ENCODE assay signal across 8 cellular contexts in genomic region chr17:42153919-42154491, GRCh38. TPM values are rescaled to one million over a fixed set of nuclear protein-coding genes. Genes with fewer than 3 reads are reported as not detected.
DNase-seq lines count a peak whose midpoint lies in the region; ATAC-seq, FAIRE-seq and TF ChIP-seq lines count a peak whose summit lies in the region.

No MANE protein-coding gene starts in this region.

- WGBS in GM12878 (ENCODE audit: insufficient coverage, insufficient replicate concordance, low lambda C conversion rate, missing lambda C conversion rate) = 15% methylated on average over 10 of the region's 10 CpGs
- WGBS in liver = 7% methylated on average over 10 of the region's 10 CpGs

- H3K27ac ChIP-seq in CD4-positive, alpha-beta T cell (ENCODE audit: low read depth, low read length) = peak overlapping the region; percentile 79
- peak overlapping the region; percentile 84 for H3K27ac ChIP-seq in GM12878 (ENCODE audit: control insufficient read depth, insufficient read depth)
- H3K27ac ChIP-seq in liver (ENCODE audit: low read depth in 1 of 2, low read length in 2 of 2) = peak overlapping the region; percentile 75 to 81
- peak overlapping the region; percentile 80 for H3K27ac ChIP-seq in upper lobe of right lung

- CTCF ChIA-PET in CD4-positive, alpha-beta T cell (lab: Charles Lee) = interaction anchor here (1.1 to 1.7 kb wide), 2 partner anchors 134 to 224 kb away, joined by 3 to 4 read pairs; partner anchors contain the start of genes NKIRAS2 and ODAD4
- CTCF ChIA-PET in GM12878 (lab: Yijun Ruan, JAX) = interaction anchor here (1.4 to 2.2 kb wide), 4 partner anchors 9 to 34 kb away, joined by 6 to 12 read pairs (median 10); partner anchors contain the start of gene KAT2A

- RAD21 ChIA-PET in GM12878 (lab: Charles Lee; ENCODE audit: unreplicated experiment) = interaction anchor here (1.3 to 1.5 kb wide), 2 partner anchors 18 to 28 kb away, joined by 4 to 5 read pairs; no protein-coding TSS in a partner anchor

- peaks cover 33% of the 10 kb centered on the region for H3K4me1 Mint-ChIP-seq in CD4-positive, alpha-beta T cell (ENCODE audit: low read depth)

- H3K36me3 ChIP-seq in GM12878 (ENCODE audit: control insufficient read depth in 2 of 2, insufficient read depth in 2 of 2, low read length in 1 of 2) = peaks cover 2 to 4% of the 10 kb centered on the region in 2 experiments; a peak in 1 of 4 replicates
- peaks cover 0 to under 1% (median 0%) of the 10 kb centered on the region in 4 donors for H3K36me3 ChIP-seq in liver (ENCODE audit: control insufficient read depth in 4 of 4, insufficient read depth in 3 of 4, low read depth in 1 of 4, low read length in 3 of 4)
- peaks cover 14% of the 10 kb centered on the region for H3K36me3 ChIP-seq in upper lobe of right lung

- H3K9ac ChIP-seq in GM12878 (ENCODE audit: control insufficient read depth, insufficient read depth, low read length) (peak overlapping the region; percentile 98), liver (ENCODE audit: low read depth in 1 of 2, low read length in 2 of 2) (peak overlapping the region; percentile 91 to 95)

- 0 out of 2 replicates have a peak, but pooled peaks have one; percentile 13 for TF ChIP-seq POLR2A in GM12878 (IDR thresholded peaks at IDR 0.05; ENCODE audit: low read depth, low read length)

- H3K27me3 Mint-ChIP-seq in CD4-positive, alpha-beta T cell = no peaks in the 10 kb centered on the region

- TF ChIP-seq RAD21 in GM12878 (IDR thresholded peaks at IDR 0.05; ENCODE audit: insufficient read depth, low read depth, low read length) (no peak), liver (IDR thresholded peaks at IDR 0.05) (no peak)

- intact Hi-C loops in CD4-positive, alpha-beta T cell (cut with DNase I, micrococcal nuclease) = loop anchor here (2.0 to 10.0 kb wide), 4 partner anchors 29 to 1331 kb away; partner anchors contain the start of genes CNP (in 1 of the 2), DHX8 (in 1 of the 2) and KAT2A (in 1 of the 2)
- intact Hi-C loops in GM12878 (cut with micrococcal nuclease; ENCODE audit: unreplicated experiment) (no loop called here), upper lobe of right lung (cut with DNase I) (no loop called here)

- H4K20me1 ChIP-seq in GM12878 (ENCODE audit: control insufficient read depth, insufficient read depth) = no peaks in the 10 kb centered on the region

- DNase-seq in CD4-positive, alpha-beta T cell = no peak
- DNase-seq in Kasumi-1 (lab: John Stamatoyannopoulos, UW) = peak; percentile 49 to 51
- DNase-seq in GM12878 (ENCODE audit: low read depth, low spot score) = no peak
- DNase-seq in upper lobe of right lung = no peak
- DNase-seq in AG08395 (ENCODE audit: low spot score) = no peak
- DNase-seq in NCI-H1436 treated with DMSO at 0.1 percent for 48 hours (lab: John Stamatoyannopoulos, UW) = no peak

- H3K36me3 Mint-ChIP-seq in CD4-positive, alpha-beta T cell (ENCODE audit: low read depth) = peaks cover 19% of the 10 kb centered on the region

- no peaks in the 10 kb centered on the region for H3K27me3 ChIP-seq in CD4-positive, alpha-beta T cell (ENCODE audit: control insufficient read depth, insufficient read depth, low read length)
- H3K27me3 ChIP-seq in GM12878 (replicated peaks in 1 of 2; ENCODE audit: control insufficient read depth in 2 of 2, insufficient read depth in 2 of 2, low read length in 1 of 2) = no peaks in the 10 kb centered on the region
- H3K27me3 ChIP-seq in liver (ENCODE audit: control insufficient read depth in 4 of 4, insufficient read depth in 4 of 4, low read length in 3 of 4) = no peaks in the 10 kb centered on the region
- H3K27me3 ChIP-seq in upper lobe of right lung = no peaks in the 10 kb centered on the region

- H3K9me3 ChIP-seq in CD4-positive, alpha-beta T cell (ENCODE audit: control insufficient read depth, low read length) = no peaks in the 10 kb centered on the region
- no peaks in the 10 kb centered on the region for H3K9me3 ChIP-seq in GM12878 (replicated peaks; ENCODE audit: control insufficient read depth, insufficient read depth, low read length)
- H3K9me3 ChIP-seq in liver (ENCODE audit: control insufficient read depth in 4 of 4, low read length in 3 of 4) = no peaks in the 10 kb centered on the region
- H3K9me3 ChIP-seq in upper lobe of right lung = no peaks in the 10 kb centered on the region

- H3K79me2 ChIP-seq in GM12878 (ENCODE audit: control insufficient read depth, insufficient read depth, low read length) = peaks cover 45% of the 10 kb centered on the region

- H3K4me1 ChIP-seq in GM12878 (ENCODE audit: control insufficient read depth, insufficient read depth, low read length) (peaks cover 5% of the 10 kb centered on the region), liver (ENCODE audit: control insufficient read depth in 4 of 4, insufficient read depth in 4 of 4, low read length in 3 of 4) (peaks cover 0 to 24% (median 18%) of the 10 kb centered on the region in 4 donors), upper lobe of right lung (peaks cover 18% of the 10 kb centered on the region)

- SMC1A ChIA-PET in GM12878 (lab: Charles Lee; ENCODE audit: uncharacterized antibody, unreplicated experiment) = interaction anchor here (1.0 to 2.0 kb wide), 5 partner anchors 16 to 27 kb away, joined by 4 to 12 read pairs (median 5); partner anchors contain the start of gene KCNH4

- peak overlapping the region; percentile 88 for H3K27ac Mint-ChIP-seq in CD4-positive, alpha-beta T cell

- peak overlapping the region; percentile 91 for H3K4me3 ChIP-seq in GM12878
- H3K4me3 ChIP-seq in liver (ENCODE audit: low read depth in 1 of 3, low read length in 3 of 3) = peak overlapping the region; percentile 80 to 98 (median 97)
- H3K4me3 ChIP-seq in upper lobe of right lung = peak overlapping the region; percentile 71

- FAIRE-seq in GM12878 (lab: Jason Lieb, UNC) = peak; percentile 38

- in situ Hi-C loops in GM12878 (cut with MboI) = no loop called here

- POLR2A ChIA-PET in CD4-positive, alpha-beta T cell (lab: Charles Lee) = interaction anchor here (0.9 to 3.2 kb wide), 3 partner anchors 137 to 235 kb away, joined by 3 to 10 read pairs (median 3); partner anchors contain the start of genes CNP, DNAJC7 and STAT3
- POLR2A ChIA-PET in GM12878 (lab: Charles Lee) = interaction anchor here (0.9 to 2.5 kb wide), 10 partner anchors 9 to 88 kb away, joined by 3 to 8 read pairs (median 5); no protein-coding TSS in a partner anchor

- no peaks in the 10 kb centered on the region for H3K9me3 Mint-ChIP-seq in CD4-positive, alpha-beta T cell

- ATAC-seq in CD4-positive, alpha-beta T cell (ENCODE audit: poor library complexity) = no peak
- ATAC-seq in GM12878 (peak; percentile 5), upper lobe of right lung (no peak), GM19035 (IDR thresholded peaks at IDR 0.05; ENCODE audit: unreplicated experiment) (no peak)

- H3K4me2 ChIP-seq in GM12878 (ENCODE audit: control insufficient read depth, insufficient read depth) = peak overlapping the region; percentile 60

- peak overlapping the region; percentile 99 for H3K4me3 Mint-ChIP-seq in CD4-positive, alpha-beta T cell

- no peak for TF ChIP-seq CTCF in CD4-positive, alpha-beta T cell (IDR thresholded peaks at IDR 0.05)
- TF ChIP-seq CTCF in GM12878 (IDR thresholded peaks at IDR 0.05 in 2 of 3, conservative IDR thresholded peaks at IDR 0.05 in 1 of 3; ENCODE audit: control insufficient read depth in 2 of 3, extremely low read depth in 1 of 3, insufficient read depth in 1 of 3, low read depth in 3 of 3, low read length in 3 of 3) = no peak
- TF ChIP-seq CTCF in liver (IDR thresholded peaks at IDR 0.05; ENCODE audit: low read depth, low read length, missing input control) = no peak
- no peak for TF ChIP-seq CTCF in upper lobe of right lung (IDR thresholded peaks at IDR 0.05)

- no TSS peak for BruUV-seq in GM12878 (replicated peaks; lab: Mats Ljungman, UMichigan)

- TF ChIP-seq EP300 in GM12878 (IDR thresholded peaks at IDR 0.05; ENCODE audit: borderline replicate concordance in 1 of 2, control insufficient read depth in 1 of 2, low read depth in 2 of 2, low read length in 2 of 2) = no peak

- no peak overlapping the region for H2AFZ ChIP-seq in GM12878 (ENCODE audit: control insufficient read depth, low read depth, low read length)

RNA-seq across cellular contexts. Expression of gene RAB5C, which starts 0.8 kb away (rescaled TPM):
- 10 to 100 TPM; 66.4 to 71.2 TPM for total RNA-seq in CD4-positive, alpha-beta T cell
- total RNA-seq in GM12878 (2013; cell fraction: nucleolus; rRNA removed) = 14.4 and 17.0 TPM in 2 replicates
- total RNA-seq in GM12878 (2014; rRNA removed) = 52.9 and 60.5 TPM in 2 replicates
- total RNA-seq in GM12878 (2014; rRNA removed; fragmentation: Illumina TruSeq; extraction: Trizol) = 42.3 and 42.9 TPM in 2 replicates
- 67.7 and 70.7 TPM in 2 replicates for total RNA-seq in GM12878 (2021)
- 30.0 TPM for polyA plus RNA-seq in GM12878 (2011; ENCODE audit: low read depth)
- 51.7 and 90.4 TPM in 2 replicates for polyA plus RNA-seq in GM12878 (2011; rRNA removed)
- 117 and 153 TPM in 2 replicates for polyA plus RNA-seq in GM12878 (2011; cell fraction: cytosol; rRNA removed)
- 54.9 and 70.0 TPM in 2 replicates for polyA plus RNA-seq in GM12878 (2011; cell fraction: nucleus; rRNA removed)
- polyA plus RNA-seq in GM12878 (2012) = 46.1 and 53.6 TPM in 2 replicates
- 40.8 and 80.7 TPM in 2 replicates for polyA plus RNA-seq in GM12878 (2014; fragmentation: Illumina TruSeq; extraction: Trizol)
- 1 to 10 TPM; 1.2 to 1.7 TPM for polyA plus RNA-seq in GM12878 (2014; fragmentation: Nextera tagmentation; extraction: Ambion mirVana)
- 91.9 and 94.4 TPM in 2 replicates for polyA plus RNA-seq in GM12878 (2014; rRNA removed)
- 10 to 100 TPM; 49.9 to 51.7 TPM for polyA plus RNA-seq in GM12878 (2016; fragmentation: Nextera tagmentation; extraction: Ambion mirVana)
- polyA minus RNA-seq in GM12878 (2011; rRNA and poly(A)+ RNA removed) = 35.5 and 46.5 TPM in 2 replicates
- polyA minus RNA-seq in GM12878 (2011; cell fraction: cytosol; rRNA and poly(A)+ RNA removed) = 16.0 and 32.4 TPM in 2 replicates
- 7.0 and 10.0 TPM in 2 replicates for polyA minus RNA-seq in GM12878 (2011; cell fraction: nucleus; rRNA and poly(A)+ RNA removed)
- 10 to 100 TPM; 53.7 to 60.0 TPM for total RNA-seq in liver
- 100 to 1,000 TPM in 1 of 2 donors, 10 to 100 TPM in 1; 53.5 to 107 TPM for polyA plus RNA-seq in liver
- 154 TPM for total RNA-seq in upper lobe of right lung

RNA-seq across cellular contexts. Expression of gene KCNH4, which starts 26.9 kb away (rescaled TPM):
- under 1 TPM; 0.17 to 0.25 TPM for total RNA-seq in CD4-positive, alpha-beta T cell
- 1.3 and 1.7 TPM in 2 replicates for total RNA-seq in GM12878 (2013; cell fraction: nucleolus; rRNA removed)
- total RNA-seq in GM12878 (2014; rRNA removed) (0.06 TPM in 1 of 2 replicates, not detected in the other), GM12878 (2014; rRNA removed; fragmentation: Illumina TruSeq; extraction: Trizol) (0.09 TPM in 1 of 2 replicates, not detected in the other), GM12878 (2021) (0.19 and 0.26 TPM in 2 replicates), liver (not detected), upper lobe of right lung (0.26 TPM)
- polyA plus RNA-seq in GM12878 (2011; ENCODE audit: low read depth) = 0.12 TPM
- polyA plus RNA-seq in GM12878 (2011; rRNA removed) (0.39 and 0.88 TPM in 2 replicates), GM12878 (2014; fragmentation: Illumina TruSeq; extraction: Trizol) (0.12 TPM in 1 of 2 replicates, not detected in the other), GM12878 (2014; fragmentation: Nextera tagmentation; extraction: Ambion mirVana) (under 1 TPM in 1 of 2 experiments, not detected in 1; 0.04 TPM), GM12878 (2014; rRNA removed) (0.10 and 0.30 TPM in 2 replicates), GM12878 (2016; fragmentation: Nextera tagmentation; extraction: Ambion mirVana) (under 1 TPM; 0.03 to 0.09 TPM), liver (under 1 TPM in 1 of 2 donors, not detected in 1; 0.01 TPM)
- 1.2 and 1.4 TPM in 2 replicates for polyA plus RNA-seq in GM12878 (2011; cell fraction: cytosol; rRNA removed)
- 2.5 and 3.5 TPM in 2 replicates for polyA plus RNA-seq in GM12878 (2011; cell fraction: nucleus; rRNA removed)
- polyA plus RNA-seq in GM12878 (2012) = 0.21 and 0.28 TPM in 2 replicates
- 1.2 and 1.3 TPM in 2 replicates for polyA minus RNA-seq in GM12878 (2011; rRNA and poly(A)+ RNA removed)
- 0.42 TPM in 1 of 2 replicates, not detected in the other for polyA minus RNA-seq in GM12878 (2011; cell fraction: cytosol; rRNA and poly(A)+ RNA removed)
- polyA minus RNA-seq in GM12878 (2011; cell fraction: nucleus; rRNA and poly(A)+ RNA removed) = 0.73 and 1.3 TPM in 2 replicates

RNA-seq across cellular contexts. Expression of gene HCRT, which starts 31.2 kb away (rescaled TPM):
- not detected for total RNA-seq in CD4-positive, alpha-beta T cell
- not detected in 2 replicates for total RNA-seq in GM12878 (2013; cell fraction: nucleolus; rRNA removed)
- not detected in 2 replicates for total RNA-seq in GM12878 (2014; rRNA removed)
- total RNA-seq in GM12878 (2014; rRNA removed; fragmentation: Illumina TruSeq; extraction: Trizol) = not detected in 2 replicates
- total RNA-seq in GM12878 (2021) = 0.41 TPM in 1 of 2 replicates, not detected in the other
- not detected for polyA plus RNA-seq in GM12878 (2011; ENCODE audit: low read depth)
- polyA plus RNA-seq in GM12878 (2011; rRNA removed) = not detected in 2 replicates
- polyA plus RNA-seq in GM12878 (2011; cell fraction: cytosol; rRNA removed) = not detected in 2 replicates
- not detected in 2 replicates for polyA plus RNA-seq in GM12878 (2011; cell fraction: nucleus; rRNA removed)
- not detected in 2 replicates for polyA plus RNA-seq in GM12878 (2012)
- not detected in 2 replicates for polyA plus RNA-seq in GM12878 (2014; fragmentation: Illumina TruSeq; extraction: Trizol)
- not detected for polyA plus RNA-seq in GM12878 (2014; fragmentation: Nextera tagmentation; extraction: Ambion mirVana)
- not detected in 2 replicates for polyA plus RNA-seq in GM12878 (2014; rRNA removed)
- polyA plus RNA-seq in GM12878 (2016; fragmentation: Nextera tagmentation; extraction: Ambion mirVana) = not detected
- polyA minus RNA-seq in GM12878 (2011; rRNA and poly(A)+ RNA removed) = not detected in 2 replicates
- not detected in 2 replicates for polyA minus RNA-seq in GM12878 (2011; cell fraction: cytosol; rRNA and poly(A)+ RNA removed)
- polyA minus RNA-seq in GM12878 (2011; cell fraction: nucleus; rRNA and poly(A)+ RNA removed) = not detected in 2 replicates
- not detected for total RNA-seq in liver
- not detected for polyA plus RNA-seq in liver
- not detected for total RNA-seq in upper lobe of right lung

RNA-seq across cellular contexts. Expression of gene HSPB9, which starts 31.4 kb away (rescaled TPM):
- total RNA-seq in CD4-positive, alpha-beta T cell = not detected
- not detected in 2 replicates for total RNA-seq in GM12878 (2013; cell fraction: nucleolus; rRNA removed)
- total RNA-seq in GM12878 (2014; rRNA removed) = not detected in 2 replicates
- total RNA-seq in GM12878 (2014; rRNA removed; fragmentation: Illumina TruSeq; extraction: Trizol) = not detected in 2 replicates
- total RNA-seq in GM12878 (2021) = not detected in 2 replicates
- 0.13 TPM for polyA plus RNA-seq in GM12878 (2011; ENCODE audit: low read depth)
- 0.04 and 0.07 TPM in 2 replicates for polyA plus RNA-seq in GM12878 (2011; rRNA removed)
- 0.07 and 0.09 TPM in 2 replicates for polyA plus RNA-seq in GM12878 (2011; cell fraction: cytosol; rRNA removed)
- 0.81 and 1.4 TPM in 2 replicates for polyA plus RNA-seq in GM12878 (2011; cell fraction: nucleus; rRNA removed)
- polyA plus RNA-seq in GM12878 (2012) = 0.26 and 0.27 TPM in 2 replicates
- not detected in 2 replicates for polyA plus RNA-seq in GM12878 (2014; fragmentation: Illumina TruSeq; extraction: Trizol)
- polyA plus RNA-seq in GM12878 (2014; fragmentation: Nextera tagmentation; extraction: Ambion mirVana) = not detected
- polyA plus RNA-seq in GM12878 (2014; rRNA removed) = not detected in 2 replicates
- under 1 TPM; 0.11 to 0.40 TPM for polyA plus RNA-seq in GM12878 (2016; fragmentation: Nextera tagmentation; extraction: Ambion mirVana)
- not detected in 2 replicates for polyA minus RNA-seq in GM12878 (2011; rRNA and poly(A)+ RNA removed)
- not detected in 2 replicates for polyA minus RNA-seq in GM12878 (2011; cell fraction: cytosol; rRNA and poly(A)+ RNA removed)
- polyA minus RNA-seq in GM12878 (2011; cell fraction: nucleus; rRNA and poly(A)+ RNA removed) = 0.12 TPM in 1 of 2 replicates, not detected in the other
- under 1 TPM; 0.17 to 0.42 TPM for total RNA-seq in liver
- polyA plus RNA-seq in liver = 1 to 10 TPM in 1 of 2 donors, under 1 TPM in 1; 0.69 to 4.0 TPM
- not detected for total RNA-seq in upper lobe of right lung

RNA-seq across cellular contexts. Expression of gene KAT2A, which starts 32.8 kb away (rescaled TPM):
- total RNA-seq in CD4-positive, alpha-beta T cell = 10 to 100 TPM; 38.5 to 42.4 TPM
- 42.6 and 59.8 TPM in 2 replicates for total RNA-seq in GM12878 (2013; cell fraction: nucleolus; rRNA removed)
- total RNA-seq in GM12878 (2014; rRNA removed) (12.6 and 16.3 TPM in 2 replicates), GM12878 (2014; rRNA removed; fragmentation: Illumina TruSeq; extraction: Trizol) (12.3 and 12.9 TPM in 2 replicates), GM12878 (2021) (31.9 and 33.3 TPM in 2 replicates), liver (10 to 100 TPM in 1 of 2 donors, 1 to 10 TPM in 1; 5.1 to 14.4 TPM), upper lobe of right lung (45.3 TPM)
- 15.8 TPM for polyA plus RNA-seq in GM12878 (2011; ENCODE audit: low read depth)
- polyA plus RNA-seq in GM12878 (2011; rRNA removed) (25.8 and 46.1 TPM in 2 replicates), GM12878 (2014; fragmentation: Illumina TruSeq; extraction: Trizol) (17.1 and 25.7 TPM in 2 replicates), GM12878 (2014; fragmentation: Nextera tagmentation; extraction: Ambion mirVana) (1 to 10 TPM in 1 of 2 experiments, under 1 TPM in 1; 0.85 to 3.0 TPM), GM12878 (2014; rRNA removed) (47.5 and 52.3 TPM in 2 replicates), GM12878 (2016; fragmentation: Nextera tagmentation; extraction: Ambion mirVana) (10 to 100 TPM; 11.0 to 12.6 TPM), liver (10 to 100 TPM in 1 of 2 donors, 1 to 10 TPM in 1; 7.4 to 11.7 TPM)
- polyA plus RNA-seq in GM12878 (2011; cell fraction: cytosol; rRNA removed) = 33.4 and 45.6 TPM in 2 replicates
- polyA plus RNA-seq in GM12878 (2011; cell fraction: nucleus; rRNA removed) = 433 and 500 TPM in 2 replicates
- 26.4 and 29.6 TPM in 2 replicates for polyA plus RNA-seq in GM12878 (2012)
- polyA minus RNA-seq in GM12878 (2011; rRNA and poly(A)+ RNA removed) = 15.8 and 20.1 TPM in 2 replicates
- polyA minus RNA-seq in GM12878 (2011; cell fraction: cytosol; rRNA and poly(A)+ RNA removed) = 11.9 TPM in 2 replicates
- 26.1 and 36.8 TPM in 2 replicates for polyA minus RNA-seq in GM12878 (2011; cell fraction: nucleus; rRNA and poly(A)+ RNA removed)

Comparison
In these comparisons a context has a peak if more than half of its experiments do, and no peak if none do; other contexts are left out.
1. DNase-seq: peak in Kasumi-1 (2 of 2); none in CD4-positive, alpha-beta T cell (0 of 10), GM12878 (single experiment), upper lobe of right lung (single experiment), AG08395 (single experiment) and NCI-H1436 treated with DMSO at 0.1 percent for 48 hours (single experiment).
2. intact Hi-C loops: an anchor here in CD4-positive, alpha-beta T cell (2.0 to 10.0 kb wide); none called in GM12878 and upper lobe of right lung.
3. Peak in every context shown above with its lines, with median percentiles within 50 percentile points of each other: H3K27ac ChIP-seq and H3K4me3 ChIP-seq.